Comparison of ENCODE assay signal across 1 cellular context in the genomic region with DNA sequence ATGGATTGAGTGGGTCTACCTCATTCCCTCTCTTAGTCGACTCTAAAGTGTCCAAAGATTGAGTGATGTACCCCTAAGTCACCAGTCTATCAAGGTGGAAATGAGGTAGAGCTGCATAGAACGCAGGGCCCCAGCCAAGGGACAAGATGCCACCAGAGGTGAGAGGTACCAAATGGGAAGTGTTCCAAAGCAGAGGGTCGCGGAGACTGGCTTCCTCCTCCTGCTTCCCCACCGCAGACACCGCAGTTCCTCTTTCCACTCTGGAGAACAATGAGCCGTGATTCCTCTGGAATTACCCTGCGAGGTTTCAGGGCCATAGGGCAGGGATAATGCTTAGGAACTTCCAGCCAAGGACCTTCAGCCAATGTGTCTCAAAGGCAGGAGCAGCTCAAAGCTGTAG.
TF ChIP-seq lines count a peak whose summit lies in the region.

No MANE protein-coding gene starts in this region.

TF ChIP-seq in HepG2, 621 proteins besides CTCF, POLR2A, EP300 and RAD21:
- TF ChIP-seq NBN (conservative IDR thresholded peaks at IDR 0.05) (no peak), FOXC1 (CRISPR knock-in tag; IDR thresholded peaks at IDR 0.05; ENCODE audit: borderline replicate concordance) (no peak)
- TF ChIP-seq, protein P1, sequence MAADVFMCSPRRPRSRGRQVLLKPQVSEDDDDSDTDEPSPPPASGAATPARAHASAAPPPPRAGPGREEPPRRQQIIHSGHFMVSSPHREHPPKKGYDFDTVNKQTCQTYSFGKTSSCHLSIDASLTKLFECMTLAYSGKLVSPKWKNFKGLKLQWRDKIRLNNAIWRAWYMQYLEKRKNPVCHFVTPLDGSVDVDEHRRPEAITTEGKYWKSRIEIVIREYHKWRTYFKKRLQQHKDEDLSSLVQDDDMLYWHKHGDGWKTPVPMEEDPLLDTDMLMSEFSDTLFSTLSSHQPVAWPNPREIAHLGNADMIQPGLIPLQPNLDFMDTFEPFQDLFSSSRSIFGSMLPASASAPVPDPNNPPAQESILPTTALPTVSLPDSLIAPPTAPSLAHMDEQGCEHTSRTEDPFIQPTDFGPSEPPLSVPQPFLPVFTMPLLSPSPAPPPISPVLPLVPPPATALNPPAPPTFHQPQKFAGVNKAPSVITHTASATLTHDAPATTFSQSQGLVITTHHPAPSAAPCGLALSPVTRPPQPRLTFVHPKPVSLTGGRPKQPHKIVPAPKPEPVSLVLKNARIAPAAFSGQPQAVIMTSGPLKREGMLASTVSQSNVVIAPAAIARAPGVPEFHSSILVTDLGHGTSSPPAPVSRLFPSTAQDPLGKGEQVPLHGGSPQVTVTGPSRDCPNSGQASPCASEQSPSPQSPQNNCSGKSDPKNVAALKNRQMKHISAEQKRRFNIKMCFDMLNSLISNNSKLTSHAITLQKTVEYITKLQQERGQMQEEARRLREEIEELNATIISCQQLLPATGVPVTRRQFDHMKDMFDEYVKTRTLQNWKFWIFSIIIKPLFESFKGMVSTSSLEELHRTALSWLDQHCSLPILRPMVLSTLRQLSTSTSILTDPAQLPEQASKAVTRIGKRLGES (CRISPR knock-in tag; IDR thresholded peaks at IDR 0.05; ENCODE audit: borderline replicate concordance), result no peak
- TF ChIP-seq, protein P2, sequence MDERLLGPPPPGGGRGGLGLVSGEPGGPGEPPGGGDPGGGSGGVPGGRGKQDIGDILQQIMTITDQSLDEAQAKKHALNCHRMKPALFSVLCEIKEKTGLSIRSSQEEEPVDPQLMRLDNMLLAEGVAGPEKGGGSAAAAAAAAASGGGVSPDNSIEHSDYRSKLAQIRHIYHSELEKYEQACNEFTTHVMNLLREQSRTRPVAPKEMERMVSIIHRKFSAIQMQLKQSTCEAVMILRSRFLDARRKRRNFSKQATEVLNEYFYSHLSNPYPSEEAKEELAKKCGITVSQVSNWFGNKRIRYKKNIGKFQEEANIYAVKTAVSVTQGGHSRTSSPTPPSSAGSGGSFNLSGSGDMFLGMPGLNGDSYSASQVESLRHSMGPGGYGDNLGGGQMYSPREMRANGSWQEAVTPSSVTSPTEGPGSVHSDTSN (CRISPR knock-in tag; IDR thresholded peaks at IDR 0.05), result no peak
TF ChIP-seq in HepG2: peak in this region for 0.
